17 cellular contexts compared by ENCODE assay signal in genomic region chr7:138064856-138065357, GRCh38. TPM values are rescaled to one million over a fixed set of nuclear protein-coding genes. Genes with fewer than 3 reads are reported as not detected.
DNase-seq lines count a peak whose midpoint lies in the region; ATAC-seq and TF ChIP-seq lines count a peak whose summit lies in the region.
"Had no signal": no experiment of that assay in that cellular context is flagged by ENCODE, and none has a peak within 500 bp of the region (broad histone marks: within the 10 kb centered on the region; RNA-seq: fewer than 3 reads in every experiment).

No MANE protein-coding gene starts in this region.

- peaks cover 2% of the 10 kb centered on the region for H3K4me1 ChIP-seq in mesenchymal stem cell (ENCODE audit: control insufficient read depth, insufficient read depth, low read depth, low read length)
- no peaks in the 10 kb centered on the region for H3K4me1 ChIP-seq in transverse colon
- no peaks in the 10 kb centered on the region for H3K4me1 ChIP-seq in suprapubic skin
- H3K4me1 ChIP-seq: foreskin keratinocyte, prostate gland, testis had no signal

- WGBS in mesenchymal stem cell, result 49% methylated on average over 4 of the region's 5 CpGs
- 40 to 51% methylated on average over 1 to 5 of the region's 5 CpGs for WGBS in transverse colon (ENCODE audit: low coverage in 1 of 2), 2 donors
- WGBS in suprapubic skin, result 38% methylated on average over 5 of the region's 5 CpGs

- H2BK12ac ChIP-seq in mesenchymal stem cell (ENCODE audit: low read length in 2 of 2), result no peak overlapping the region

- no peak overlapping the region for H4K8ac ChIP-seq in mesenchymal stem cell (ENCODE audit: low read length)

- in situ Hi-C loops in transverse colon (cut with MboI; ENCODE audit: low pct_ligation_motif_present in 1 of 4, low pct_unique_long_range_greater_than_20kb in 1 of 4, low sequenced_read_pairs in 3 of 4), result no loop called here

- H3K4me2 ChIP-seq in mesenchymal stem cell (ENCODE audit: low read length, poor library complexity, severe bottlenecking), result no peak overlapping the region

- peak overlapping the region; percentile 28 for H3K9ac ChIP-seq in mesenchymal stem cell (ENCODE audit: low read length)

- peak overlapping the region; percentile 6 for H3K27ac ChIP-seq in mesenchymal stem cell (ENCODE audit: low read length, poor library complexity, severe bottlenecking)
- H3K27ac ChIP-seq in transverse colon, result no peak overlapping the region
- no peak overlapping the region for H3K27ac ChIP-seq in suprapubic skin
- H3K27ac ChIP-seq: foreskin keratinocyte, prostate gland, testis had no signal

- no peak overlapping the region for H3K27ac Mint-ChIP-seq in natural killer cell treated with Interleukin-12 subunit alpha and Interleukin-12 subunit beta and Interleukin-15 and Interleukin-18, amount 100 ng/mL, for 72 hours
- H3K27ac Mint-ChIP-seq: activated CD4-positive, alpha-beta memory T cell treated with anti-CD3 and anti-CD28 coated beads for 36 hours had no signal

- H3K4me1 Mint-ChIP-seq in natural killer cell treated with Interleukin-12 subunit alpha and Interleukin-12 subunit beta and Interleukin-15 and Interleukin-18, amount 100 ng/mL, for 72 hours (ENCODE audit: low read depth in 2 of 2), result no peaks in the 10 kb centered on the region

- no peak overlapping the region for H3K4me3 ChIP-seq in MG63
- no peak overlapping the region for H3K4me3 ChIP-seq in fibroblast of mammary gland (ENCODE audit: control insufficient read depth, low read depth, low read length)
- no peak overlapping the region for H3K4me3 ChIP-seq in mesenchymal stem cell (ENCODE audit: insufficient read depth in 1 of 2, low read depth in 1 of 2, low read length in 2 of 2)
- H3K4me3 ChIP-seq in transverse colon, result no peak overlapping the region
- H3K4me3 ChIP-seq in suprapubic skin, result no peak overlapping the region
- H3K4me3 ChIP-seq: GM12878, prostate gland, testis had no signal

- no peak overlapping the region for H2BK120ac ChIP-seq in mesenchymal stem cell (ENCODE audit: low read depth, low read length)

- intact Hi-C loops in transverse colon (cut with DNase I; ENCODE audit: low total_unique reads), result no loop called here

- peaks cover 6 to 7% of the 10 kb centered on the region in 2 donors for H3K27me3 Mint-ChIP-seq in natural killer cell treated with Interleukin-12 subunit alpha and Interleukin-12 subunit beta and Interleukin-15 and Interleukin-18, amount 100 ng/mL, for 72 hours

- no peak overlapping the region for H2BK5ac ChIP-seq in mesenchymal stem cell (ENCODE audit: low read depth, low read length, poor library complexity, severe bottlenecking)

- H3K4me3 Mint-ChIP-seq in natural killer cell treated with Interleukin-12 subunit alpha and Interleukin-12 subunit beta and Interleukin-15 and Interleukin-18, amount 100 ng/mL, for 72 hours, result no peak overlapping the region
- H3K4me3 Mint-ChIP-seq: activated CD4-positive, alpha-beta memory T cell treated with anti-CD3 and anti-CD28 coated beads for 36 hours had no signal

- H3K9me3 ChIP-seq in MG63, result no peaks in the 10 kb centered on the region
- no peaks in the 10 kb centered on the region for H3K9me3 ChIP-seq in mesenchymal stem cell (ENCODE audit: control insufficient read depth, low read length)
- no peaks in the 10 kb centered on the region for H3K9me3 ChIP-seq in transverse colon
- no peaks in the 10 kb centered on the region for H3K9me3 ChIP-seq in suprapubic skin
- H3K9me3 ChIP-seq: prostate gland, testis had no signal

- H3K4ac ChIP-seq in mesenchymal stem cell (ENCODE audit: low read depth in 1 of 2, low read length in 2 of 2), result no peak overlapping the region

- H3K14ac ChIP-seq in mesenchymal stem cell (ENCODE audit: low read length in 2 of 2), result no peak overlapping the region

- no peak for ATAC-seq in natural killer cell treated with Interleukin-12 subunit alpha and Interleukin-12 subunit beta and Interleukin-15 and Interleukin-18, amount 100 ng/mL, for 72 hours
- ATAC-seq: foreskin keratinocyte, GM12878 had no signal

- no peak overlapping the region for H3K18ac ChIP-seq in mesenchymal stem cell (ENCODE audit: low read depth in 1 of 2, low read length in 2 of 2)

- no peak overlapping the region for H3K23ac ChIP-seq in mesenchymal stem cell (ENCODE audit: low read length in 2 of 2)

- no peak overlapping the region for H2BK15ac ChIP-seq in mesenchymal stem cell (ENCODE audit: low read depth, poor library complexity, severe bottlenecking)

- no peaks in the 10 kb centered on the region for H3K79me1 ChIP-seq in mesenchymal stem cell (replicated peaks; ENCODE audit: low read length, poor library complexity, severe bottlenecking)

- H3K36me3 ChIP-seq in MG63 (no peaks in the 10 kb centered on the region), mesenchymal stem cell (ENCODE audit: control insufficient read depth in 1 of 2, insufficient read depth in 2 of 2, low read depth in 1 of 2, low read length in 2 of 2) (no peaks in the 10 kb centered on the region), transverse colon (no peaks in the 10 kb centered on the region), suprapubic skin (no peaks in the 10 kb centered on the region)
- H3K36me3 ChIP-seq: prostate gland had no signal

- no peak for TF ChIP-seq EP300 in transverse colon (IDR thresholded peaks at IDR 0.05; ENCODE audit: low read depth)
- TF ChIP-seq EP300 in suprapubic skin (IDR thresholded peaks at IDR 0.05), result no peak

- H2AFZ ChIP-seq in mesenchymal stem cell (ENCODE audit: low read depth, low read length), result no peak overlapping the region

- TF ChIP-seq POLR2A in transverse colon (IDR thresholded peaks at IDR 0.05) (no peak), suprapubic skin (IDR thresholded peaks at IDR 0.05) (no peak)

- TF ChIP-seq CTCF in fibroblast of mammary gland (conservative IDR thresholded peaks at IDR 0.05; ENCODE audit: control insufficient read depth, insufficient read depth, low read depth, low read length) (no peak), transverse colon (IDR thresholded peaks at IDR 0.05) (no peak), suprapubic skin (IDR thresholded peaks at IDR 0.05) (no peak)

- H2AK5ac ChIP-seq in mesenchymal stem cell (ENCODE audit: low read length, severe bottlenecking), result no peak overlapping the region

- no peaks in the 10 kb centered on the region for H3K36me3 Mint-ChIP-seq in natural killer cell treated with Interleukin-12 subunit alpha and Interleukin-12 subunit beta and Interleukin-15 and Interleukin-18, amount 100 ng/mL, for 72 hours
- H3K36me3 Mint-ChIP-seq: activated CD4-positive, alpha-beta memory T cell treated with anti-CD3 and anti-CD28 coated beads for 36 hours had no signal

- no peaks in the 10 kb centered on the region for H3K9me3 Mint-ChIP-seq in natural killer cell treated with Interleukin-12 subunit alpha and Interleukin-12 subunit beta and Interleukin-15 and Interleukin-18, amount 100 ng/mL, for 72 hours
- H3K9me3 Mint-ChIP-seq: activated CD4-positive, alpha-beta memory T cell treated with anti-CD3 and anti-CD28 coated beads for 36 hours had no signal

- peak; percentile 54 for DNase-seq in EL
- DNase-seq in MG63, result peak; percentile 63
- peak; percentile 70 for DNase-seq in fibroblast of mammary gland (ENCODE audit: low read depth)
- peak; percentile 66 for DNase-seq in mesenchymal stem cell
- DNase-seq in natural killer cell treated with Interleukin-12 subunit alpha and Interleukin-12 subunit beta and Interleukin-15 and Interleukin-18, amount 100 ng/mL, for 72 hours (ENCODE audit: low spot score), result no peak
- no peak for DNase-seq in NCI-H748 (lab: John Stamatoyannopoulos, UW; ENCODE audit: unreplicated experiment)
- no peak for DNase-seq in transverse colon
- no peak for DNase-seq in suprapubic skin (ENCODE audit: low spot score in 2 of 2)
- DNase-seq: activated CD4-positive, alpha-beta memory T cell treated with anti-CD3 and anti-CD28 coated beads for 36 hours; DMS153; foreskin keratinocyte; MV-4-11; testis had no signal

- no peak overlapping the region for H4K91ac ChIP-seq in mesenchymal stem cell (ENCODE audit: low read length)

- H3K27me3 ChIP-seq in MG63 (no peaks in the 10 kb centered on the region), mesenchymal stem cell (ENCODE audit: control insufficient read depth in 1 of 2, insufficient read depth in 1 of 2, low read length in 2 of 2) (peaks cover 0 to 4% of the 10 kb centered on the region in 2 experiments), transverse colon (peaks cover 7% of the 10 kb centered on the region), suprapubic skin (no peaks in the 10 kb centered on the region)
- H3K27me3 ChIP-seq: foreskin keratinocyte, testis had no signal

RNA-seq across cellular contexts. Expression of gene AKR1D1, which starts 11.4 kb away (rescaled TPM):
- not detected in 2 replicates for total RNA-seq in MG63 (2014; rRNA removed; shearing (Covaris generic); ENCODE audit: low replicate concordance)
- polyA plus RNA-seq in mesenchymal stem cell (2013, experiment 1 of 2), result not detected
- polyA plus RNA-seq in mesenchymal stem cell (2013, experiment 2 of 2), result not detected
- not detected for total RNA-seq in natural killer cell treated with Interleukin-12 subunit alpha and Interleukin-12 subunit beta and Interleukin-15 and Interleukin-18, amount 100 ng/mL, for 72 hours
- total RNA-seq in transverse colon (not detected), suprapubic skin (under 1 TPM in 1 of 4 donors, not detected in 3; 0.39 TPM)
- total RNA-seq: activated CD4-positive, alpha-beta memory T cell treated with anti-CD3 and anti-CD28 coated beads for 36 hours; foreskin keratinocyte; GM12878; mononuclear cell; prostate gland had no signal
- polyA plus RNA-seq: adipose tissue, foreskin keratinocyte had no signal

Comparison
In these comparisons a context has a peak if more than half of its experiments do, and no peak if none do; other contexts are left out.
1. DNase-seq: peak in EL (single experiment), MG63 (single experiment), fibroblast of mammary gland (single experiment) and mesenchymal stem cell (single experiment); none in natural killer cell treated with Interleukin-12 subunit alpha and Interleukin-12 subunit beta and Interleukin-15 and Interleukin-18, amount 100 ng/mL, for 72 hours (single experiment), NCI-H748 (single experiment), transverse colon (single experiment) and suprapubic skin (0 of 2).